1 cellular context compared by ENCODE assay signal in the genomic region with DNA sequence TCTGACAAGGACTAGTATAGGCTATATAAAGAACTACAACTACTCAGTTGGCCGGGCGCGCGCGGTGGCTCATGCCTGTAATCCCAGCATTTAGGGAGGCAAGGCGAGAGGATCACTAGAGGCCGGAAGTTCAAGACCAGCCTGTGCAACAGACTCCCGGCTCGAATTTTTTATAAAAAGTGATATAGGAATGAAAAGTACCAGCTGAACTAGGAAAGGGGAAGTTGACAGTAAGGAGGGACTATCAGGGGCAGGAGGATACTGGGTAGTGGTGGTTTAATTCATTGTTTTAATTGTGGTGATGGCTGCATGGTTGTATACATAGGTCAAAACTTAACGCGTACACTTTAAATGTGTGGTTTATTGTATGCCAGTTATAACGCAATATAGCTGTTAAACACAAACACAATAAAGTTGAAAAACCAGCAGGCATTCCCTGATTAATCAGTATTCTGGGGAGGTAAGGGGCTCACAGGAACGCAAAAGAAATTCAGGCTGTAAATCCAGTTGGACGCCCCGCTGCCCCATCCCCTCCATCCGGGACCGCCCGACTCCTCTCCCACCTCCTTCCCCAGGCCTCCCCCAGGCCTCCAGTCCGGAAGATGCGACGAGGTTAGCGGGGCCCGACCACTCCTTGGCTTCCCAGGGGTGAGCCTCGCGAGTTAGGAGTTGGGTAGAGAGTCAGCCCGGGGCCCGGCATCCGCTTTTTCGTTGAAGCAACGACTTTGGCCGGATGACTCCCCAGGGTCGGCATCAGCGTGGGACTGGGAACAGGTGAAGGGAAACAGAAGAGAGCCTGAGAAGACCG.
TF ChIP-seq lines count a peak whose summit lies in the region.

No MANE protein-coding gene starts in this region.

TF ChIP-seq in K562, 482 proteins besides CTCF, POLR2A, EP300 and RAD21 (continued from another document and continues in another):
- TF ChIP-seq, protein P1, sequence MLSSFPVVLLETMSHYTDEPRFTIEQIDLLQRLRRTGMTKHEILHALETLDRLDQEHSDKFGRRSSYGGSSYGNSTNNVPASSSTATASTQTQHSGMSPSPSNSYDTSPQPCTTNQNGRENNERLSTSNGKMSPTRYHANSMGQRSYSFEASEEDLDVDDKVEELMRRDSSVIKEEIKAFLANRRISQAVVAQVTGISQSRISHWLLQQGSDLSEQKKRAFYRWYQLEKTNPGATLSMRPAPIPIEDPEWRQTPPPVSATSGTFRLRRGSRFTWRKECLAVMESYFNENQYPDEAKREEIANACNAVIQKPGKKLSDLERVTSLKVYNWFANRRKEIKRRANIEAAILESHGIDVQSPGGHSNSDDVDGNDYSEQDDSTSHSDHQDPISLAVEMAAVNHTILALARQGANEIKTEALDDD (IDR thresholded peaks at IDR 0.05) = peak; percentile 86
- TF ChIP-seq BRD4 (IDR thresholded peaks at IDR 0.05) = 0 out of 2 replicates have a peak, but pooled peaks have one; percentile 45
- TF ChIP-seq, protein P2, sequence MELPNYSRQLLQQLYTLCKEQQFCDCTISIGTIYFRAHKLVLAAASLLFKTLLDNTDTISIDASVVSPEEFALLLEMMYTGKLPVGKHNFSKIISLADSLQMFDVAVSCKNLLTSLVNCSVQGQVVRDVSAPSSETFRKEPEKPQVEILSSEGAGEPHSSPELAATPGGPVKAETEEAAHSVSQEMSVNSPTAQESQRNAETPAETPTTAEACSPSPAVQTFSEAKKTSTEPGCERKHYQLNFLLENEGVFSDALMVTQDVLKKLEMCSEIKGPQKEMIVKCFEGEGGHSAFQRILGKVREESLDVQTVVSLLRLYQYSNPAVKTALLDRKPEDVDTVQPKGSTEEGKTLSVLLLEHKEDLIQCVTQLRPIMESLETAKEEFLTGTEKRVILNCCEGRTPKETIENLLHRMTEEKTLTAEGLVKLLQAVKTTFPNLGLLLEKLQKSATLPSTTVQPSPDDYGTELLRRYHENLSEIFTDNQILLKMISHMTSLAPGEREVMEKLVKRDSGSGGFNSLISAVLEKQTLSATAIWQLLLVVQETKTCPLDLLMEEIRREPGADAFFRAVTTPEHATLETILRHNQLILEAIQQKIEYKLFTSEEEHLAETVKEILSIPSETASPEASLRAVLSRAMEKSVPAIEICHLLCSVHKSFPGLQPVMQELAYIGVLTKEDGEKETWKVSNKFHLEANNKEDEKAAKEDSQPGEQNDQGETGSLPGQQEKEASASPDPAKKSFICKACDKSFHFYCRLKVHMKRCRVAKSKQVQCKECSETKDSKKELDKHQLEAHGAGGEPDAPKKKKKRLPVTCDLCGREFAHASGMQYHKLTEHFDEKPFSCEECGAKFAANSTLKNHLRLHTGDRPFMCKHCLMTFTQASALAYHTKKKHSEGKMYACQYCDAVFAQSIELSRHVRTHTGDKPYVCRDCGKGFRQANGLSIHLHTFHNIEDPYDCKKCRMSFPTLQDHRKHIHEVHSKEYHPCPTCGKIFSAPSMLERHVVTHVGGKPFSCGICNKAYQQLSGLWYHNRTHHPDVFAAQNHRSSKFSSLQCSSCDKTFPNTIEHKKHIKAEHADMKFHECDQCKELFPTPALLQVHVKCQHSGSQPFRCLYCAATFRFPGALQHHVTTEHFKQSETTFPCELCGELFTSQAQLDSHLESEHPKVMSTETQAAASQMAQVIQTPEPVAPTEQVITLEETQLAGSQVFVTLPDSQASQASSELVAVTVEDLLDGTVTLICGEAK (IDR thresholded peaks at IDR 0.05) = peak; percentile 32; the same call in 1 of the 2 replicates
- TF ChIP-seq, protein P2 (CRISPR knock-in tag; IDR thresholded peaks at IDR 0.05) = no peak
- no peak for TF ChIP-seq JUN (IDR thresholded peaks at IDR 0.05; ENCODE audit: borderline replicate concordance, low read depth, low read length)
- TF ChIP-seq JUN (CRISPR knock-in tag; IDR thresholded peaks at IDR 0.05; ENCODE audit: borderline replicate concordance) = 0 out of 2 replicates have a peak, but pooled peaks have one; percentile 14
- no peak for TF ChIP-seq HIVEP1 (CRISPR knock-in tag; IDR thresholded peaks at IDR 0.05)
- peak; percentile 70 for TF ChIP-seq POLR3A (IDR thresholded peaks at IDR 0.05; ENCODE audit: borderline replicate concordance, extremely low read depth, insufficient read depth, insufficient read length)
- TF ChIP-seq ELF2 (CRISPR knock-in tag; IDR thresholded peaks at IDR 0.05) = 0 out of 2 replicates have a peak, but pooled peaks have one; percentile 56
- TF ChIP-seq SUPT5H (IDR thresholded peaks at IDR 0.05) = peak; percentile 62
- TF ChIP-seq KAT7 (CRISPR knock-in tag; IDR thresholded peaks at IDR 0.05; ENCODE audit: borderline replicate concordance) = peak; percentile 36; the same call in 1 of the 2 replicates
- TF ChIP-seq, protein P3, sequence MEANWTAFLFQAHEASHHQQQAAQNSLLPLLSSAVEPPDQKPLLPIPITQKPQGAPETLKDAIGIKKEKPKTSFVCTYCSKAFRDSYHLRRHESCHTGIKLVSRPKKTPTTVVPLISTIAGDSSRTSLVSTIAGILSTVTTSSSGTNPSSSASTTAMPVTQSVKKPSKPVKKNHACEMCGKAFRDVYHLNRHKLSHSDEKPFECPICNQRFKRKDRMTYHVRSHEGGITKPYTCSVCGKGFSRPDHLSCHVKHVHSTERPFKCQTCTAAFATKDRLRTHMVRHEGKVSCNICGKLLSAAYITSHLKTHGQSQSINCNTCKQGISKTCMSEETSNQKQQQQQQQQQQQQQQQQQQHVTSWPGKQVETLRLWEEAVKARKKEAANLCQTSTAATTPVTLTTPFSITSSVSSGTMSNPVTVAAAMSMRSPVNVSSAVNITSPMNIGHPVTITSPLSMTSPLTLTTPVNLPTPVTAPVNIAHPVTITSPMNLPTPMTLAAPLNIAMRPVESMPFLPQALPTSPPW (CRISPR knock-in tag; IDR thresholded peaks at IDR 0.05) = no peak
- TF ChIP-seq, protein P4, sequence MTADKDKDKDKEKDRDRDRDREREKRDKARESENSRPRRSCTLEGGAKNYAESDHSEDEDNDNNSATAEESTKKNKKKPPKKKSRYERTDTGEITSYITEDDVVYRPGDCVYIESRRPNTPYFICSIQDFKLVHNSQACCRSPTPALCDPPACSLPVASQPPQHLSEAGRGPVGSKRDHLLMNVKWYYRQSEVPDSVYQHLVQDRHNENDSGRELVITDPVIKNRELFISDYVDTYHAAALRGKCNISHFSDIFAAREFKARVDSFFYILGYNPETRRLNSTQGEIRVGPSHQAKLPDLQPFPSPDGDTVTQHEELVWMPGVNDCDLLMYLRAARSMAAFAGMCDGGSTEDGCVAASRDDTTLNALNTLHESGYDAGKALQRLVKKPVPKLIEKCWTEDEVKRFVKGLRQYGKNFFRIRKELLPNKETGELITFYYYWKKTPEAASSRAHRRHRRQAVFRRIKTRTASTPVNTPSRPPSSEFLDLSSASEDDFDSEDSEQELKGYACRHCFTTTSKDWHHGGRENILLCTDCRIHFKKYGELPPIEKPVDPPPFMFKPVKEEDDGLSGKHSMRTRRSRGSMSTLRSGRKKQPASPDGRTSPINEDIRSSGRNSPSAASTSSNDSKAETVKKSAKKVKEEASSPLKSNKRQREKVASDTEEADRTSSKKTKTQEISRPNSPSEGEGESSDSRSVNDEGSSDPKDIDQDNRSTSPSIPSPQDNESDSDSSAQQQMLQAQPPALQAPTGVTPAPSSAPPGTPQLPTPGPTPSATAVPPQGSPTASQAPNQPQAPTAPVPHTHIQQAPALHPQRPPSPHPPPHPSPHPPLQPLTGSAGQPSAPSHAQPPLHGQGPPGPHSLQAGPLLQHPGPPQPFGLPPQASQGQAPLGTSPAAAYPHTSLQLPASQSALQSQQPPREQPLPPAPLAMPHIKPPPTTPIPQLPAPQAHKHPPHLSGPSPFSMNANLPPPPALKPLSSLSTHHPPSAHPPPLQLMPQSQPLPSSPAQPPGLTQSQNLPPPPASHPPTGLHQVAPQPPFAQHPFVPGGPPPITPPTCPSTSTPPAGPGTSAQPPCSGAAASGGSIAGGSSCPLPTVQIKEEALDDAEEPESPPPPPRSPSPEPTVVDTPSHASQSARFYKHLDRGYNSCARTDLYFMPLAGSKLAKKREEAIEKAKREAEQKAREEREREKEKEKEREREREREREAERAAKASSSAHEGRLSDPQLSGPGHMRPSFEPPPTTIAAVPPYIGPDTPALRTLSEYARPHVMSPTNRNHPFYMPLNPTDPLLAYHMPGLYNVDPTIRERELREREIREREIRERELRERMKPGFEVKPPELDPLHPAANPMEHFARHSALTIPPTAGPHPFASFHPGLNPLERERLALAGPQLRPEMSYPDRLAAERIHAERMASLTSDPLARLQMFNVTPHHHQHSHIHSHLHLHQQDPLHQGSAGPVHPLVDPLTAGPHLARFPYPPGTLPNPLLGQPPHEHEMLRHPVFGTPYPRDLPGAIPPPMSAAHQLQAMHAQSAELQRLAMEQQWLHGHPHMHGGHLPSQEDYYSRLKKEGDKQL (CRISPR knock-in tag; IDR thresholded peaks at IDR 0.05; ENCODE audit: borderline replicate concordance) = no peak
- 0 out of 2 replicates have a peak, but pooled peaks have one; percentile 65 for TF ChIP-seq NFRKB (IDR thresholded peaks at IDR 0.05; ENCODE audit: low read depth)
- TF ChIP-seq DPF2 (IDR thresholded peaks at IDR 0.05) = no peak
- TF ChIP-seq, protein P5, sequence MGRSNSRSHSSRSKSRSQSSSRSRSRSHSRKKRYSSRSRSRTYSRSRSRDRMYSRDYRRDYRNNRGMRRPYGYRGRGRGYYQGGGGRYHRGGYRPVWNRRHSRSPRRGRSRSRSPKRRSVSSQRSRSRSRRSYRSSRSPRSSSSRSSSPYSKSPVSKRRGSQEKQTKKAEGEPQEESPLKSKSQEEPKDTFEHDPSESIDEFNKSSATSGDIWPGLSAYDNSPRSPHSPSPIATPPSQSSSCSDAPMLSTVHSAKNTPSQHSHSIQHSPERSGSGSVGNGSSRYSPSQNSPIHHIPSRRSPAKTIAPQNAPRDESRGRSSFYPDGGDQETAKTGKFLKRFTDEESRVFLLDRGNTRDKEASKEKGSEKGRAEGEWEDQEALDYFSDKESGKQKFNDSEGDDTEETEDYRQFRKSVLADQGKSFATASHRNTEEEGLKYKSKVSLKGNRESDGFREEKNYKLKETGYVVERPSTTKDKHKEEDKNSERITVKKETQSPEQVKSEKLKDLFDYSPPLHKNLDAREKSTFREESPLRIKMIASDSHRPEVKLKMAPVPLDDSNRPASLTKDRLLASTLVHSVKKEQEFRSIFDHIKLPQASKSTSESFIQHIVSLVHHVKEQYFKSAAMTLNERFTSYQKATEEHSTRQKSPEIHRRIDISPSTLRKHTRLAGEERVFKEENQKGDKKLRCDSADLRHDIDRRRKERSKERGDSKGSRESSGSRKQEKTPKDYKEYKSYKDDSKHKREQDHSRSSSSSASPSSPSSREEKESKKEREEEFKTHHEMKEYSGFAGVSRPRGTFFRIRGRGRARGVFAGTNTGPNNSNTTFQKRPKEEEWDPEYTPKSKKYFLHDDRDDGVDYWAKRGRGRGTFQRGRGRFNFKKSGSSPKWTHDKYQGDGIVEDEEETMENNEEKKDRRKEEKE (IDR thresholded peaks at IDR 0.05; ENCODE audit: borderline replicate concordance in 1 of 2, control insufficient read depth in 1 of 2, low read depth in 2 of 2, low read length in 1 of 2) = peak in 1 of 2 experiments; percentile 93; a peak in 2 of 4 replicates
- TF ChIP-seq ATF7 (IDR thresholded peaks at IDR 0.05) = peak; percentile 99
- peak; percentile 6; the same call in 1 of the 2 replicates for TF ChIP-seq TAF7 (tag; IDR thresholded peaks at IDR 0.05)
- TF ChIP-seq SMAD1 (IDR thresholded peaks at IDR 0.05; ENCODE audit: low read depth, low read length, partially characterized antibody) = peak; percentile 14
- TF ChIP-seq JUND (IDR thresholded peaks at IDR 0.05; ENCODE audit: borderline replicate concordance, low read depth, low read length) = peak; percentile 84
- TF ChIP-seq JUND (tag; IDR thresholded peaks at IDR 0.05; ENCODE audit: borderline replicate concordance, low read depth, low read length) = no peak; the same call in 2 of the 3 replicates
- TF ChIP-seq SMARCE1 (IDR thresholded peaks at IDR 0.05) = peak; percentile 42; the same call in 1 of the 2 replicates
- no peak for TF ChIP-seq SMAD3 (CRISPR knock-in tag; conservative IDR thresholded peaks at IDR 0.05)
- TF ChIP-seq NFE2 (IDR thresholded peaks at IDR 0.05; ENCODE audit: low read depth) = no peak
- 0 out of 4 replicates have a peak, but pooled peaks have one; percentile 16 to 23 for TF ChIP-seq TEAD1 (CRISPR knock-in tag; IDR thresholded peaks at IDR 0.05)
- TF ChIP-seq, protein P6, sequence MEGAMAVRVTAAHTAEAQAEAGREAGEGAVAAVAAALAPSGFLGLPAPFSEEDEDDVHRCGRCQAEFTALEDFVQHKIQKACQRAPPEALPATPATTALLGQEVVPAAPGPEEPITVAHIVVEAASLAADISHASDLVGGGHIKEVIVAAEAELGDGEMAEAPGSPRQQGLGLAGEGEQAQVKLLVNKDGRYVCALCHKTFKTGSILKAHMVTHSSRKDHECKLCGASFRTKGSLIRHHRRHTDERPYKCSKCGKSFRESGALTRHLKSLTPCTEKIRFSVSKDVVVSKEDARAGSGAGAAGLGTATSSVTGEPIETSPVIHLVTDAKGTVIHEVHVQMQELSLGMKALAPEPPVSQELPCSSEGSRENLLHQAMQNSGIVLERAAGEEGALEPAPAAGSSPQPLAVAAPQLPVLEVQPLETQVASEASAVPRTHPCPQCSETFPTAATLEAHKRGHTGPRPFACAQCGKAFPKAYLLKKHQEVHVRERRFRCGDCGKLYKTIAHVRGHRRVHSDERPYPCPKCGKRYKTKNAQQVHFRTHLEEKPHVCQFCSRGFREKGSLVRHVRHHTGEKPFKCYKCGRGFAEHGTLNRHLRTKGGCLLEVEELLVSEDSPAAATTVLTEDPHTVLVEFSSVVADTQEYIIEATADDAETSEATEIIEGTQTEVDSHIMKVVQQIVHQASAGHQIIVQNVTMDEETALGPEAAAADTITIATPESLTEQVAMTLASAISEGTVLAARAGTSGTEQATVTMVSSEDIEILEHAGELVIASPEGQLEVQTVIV (CRISPR knock-in tag; IDR thresholded peaks at IDR 0.05; ENCODE audit: borderline replicate concordance) = 0 out of 2 replicates have a peak, but pooled peaks have one; percentile 39
